Comparison of ENCODE assay signal across 22 cellular contexts in the genomic region with DNA sequence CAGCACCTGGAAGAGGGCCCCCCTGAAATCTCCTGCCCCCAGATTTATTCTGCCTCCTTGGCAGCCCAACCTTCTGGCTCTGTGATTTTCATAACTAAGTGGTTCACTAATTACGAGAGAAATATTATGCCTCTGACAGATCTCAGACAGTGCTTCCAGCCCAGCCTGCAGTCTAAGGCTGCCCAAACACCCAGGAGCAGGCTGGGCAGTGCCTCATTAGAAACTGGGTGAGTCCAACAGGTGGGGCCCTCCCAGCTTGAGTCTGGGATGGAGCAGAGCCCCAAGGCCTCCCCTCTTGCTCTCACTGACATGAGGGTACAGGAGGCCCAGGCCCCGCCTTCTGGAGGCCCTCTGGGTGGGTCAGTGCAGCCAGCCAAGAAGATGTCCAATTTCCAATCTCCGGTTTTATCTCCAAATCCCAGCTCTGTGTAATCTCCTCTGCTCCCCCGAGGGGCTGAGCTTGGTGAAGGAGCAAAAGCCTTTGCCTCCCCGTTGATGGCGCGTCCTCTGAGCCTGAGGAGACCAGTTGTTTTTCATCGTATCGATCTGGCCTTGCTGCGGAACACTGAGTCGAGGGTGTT. TPM values are rescaled to one million over a fixed set of nuclear protein-coding genes. Genes with fewer than 3 reads are reported as not detected.
"Had no signal": no experiment of that assay in that cellular context is flagged by ENCODE, and none has a peak within 500 bp of the region (broad histone marks: within the 10 kb centered on the region; RNA-seq: fewer than 3 reads in every experiment).

No MANE protein-coding gene starts in this region.

- H3K4me3 Mint-ChIP-seq: activated naive CD4-positive, alpha-beta T cell treated with anti-CD3 and anti-CD28 coated beads for 36 hours; activated T-helper 17 cell treated with anti-CD3 and anti-CD28 coated beads, Interleukin-2, amount 50 U/mL, for 72 hours; dendritic cell treated with granulocyte-macrophage colony-stimulating factor and Interleukin-4, amounts not matched to agents 40 ng/mL and 50 ng/mL, for 4 days had no signal

- DNase-seq: activated CD4-positive, CD25-positive, alpha-beta regulatory T cell treated with anti-CD3 and anti-CD28 coated beads, Interleukin-2, amount 50 U/mL, for 72 hours; activated naive CD4-positive, alpha-beta T cell treated with anti-CD3 and anti-CD28 coated beads for 36 hours; adrenal gland; effector CD8-positive, alpha-beta T cell; gastrocnemius medialis; heart left ventricle; kidney; midbrain; pancreas; right lobe of liver; small intestine; stimulated activated CD4-positive, alpha-beta T cell treated with anti-CD3 and anti-CD28 coated beads, Interleukin-15, amount 100 ng/mL, for 24 hours; stimulated activated CD4-positive, alpha-beta T cell treated with anti-CD3 and anti-CD28 coated beads, Interleukin-2, amount 100 ng/mL, for 48 hours; stomach; testis; upper lobe of left lung had no signal

- H3K9me3 Mint-ChIP-seq: activated naive CD4-positive, alpha-beta T cell treated with anti-CD3 and anti-CD28 coated beads for 36 hours; activated T-helper 17 cell treated with anti-CD3 and anti-CD28 coated beads, Interleukin-2, amount 50 U/mL, for 72 hours; dendritic cell treated with granulocyte-macrophage colony-stimulating factor and Interleukin-4, amounts not matched to agents 40 ng/mL and 50 ng/mL, for 4 days had no signal

- H3K27ac Mint-ChIP-seq: activated naive CD4-positive, alpha-beta T cell treated with anti-CD3 and anti-CD28 coated beads for 36 hours; activated T-helper 17 cell treated with anti-CD3 and anti-CD28 coated beads, Interleukin-2, amount 50 U/mL, for 72 hours; dendritic cell treated with granulocyte-macrophage colony-stimulating factor and Interleukin-4, amounts not matched to agents 40 ng/mL and 50 ng/mL, for 4 days had no signal

- ATAC-seq: activated T-helper 17 cell treated with anti-CD3 and anti-CD28 coated beads, Interleukin-2, amount 50 U/mL, for 72 hours; esophagus mucosa; gastrocnemius medialis; heart left ventricle; left lobe of liver; pancreas; right lobe of liver had no signal

RNA-seq across cellular contexts. Expression of gene ABCC3, which starts 20.1 kb away (rescaled TPM):
- total RNA-seq: activated naive CD4-positive, alpha-beta T cell treated with anti-CD3 and anti-CD28 coated beads for 36 hours; T-helper 1 cell treated with Interleukin-12 subunit alpha and Interleukin-12 subunit beta and Interleukin-4 antibody, amounts not matched to agents 30 ng/mL and 1 ng/mL, for 36 hours had no signal

RNA-seq across cellular contexts. Expression of gene CACNA1G, which starts 54.0 kb away (rescaled TPM):
- total RNA-seq: pulmonary artery endothelial cell; right lobe of liver; T-helper 1 cell treated with Interleukin-12 subunit alpha and Interleukin-12 subunit beta and Interleukin-4 antibody, amounts not matched to agents 30 ng/mL and 1 ng/mL, for 36 hours had no signal
